ENCODE assay signal across 32 cellular contexts in the genomic region with DNA sequence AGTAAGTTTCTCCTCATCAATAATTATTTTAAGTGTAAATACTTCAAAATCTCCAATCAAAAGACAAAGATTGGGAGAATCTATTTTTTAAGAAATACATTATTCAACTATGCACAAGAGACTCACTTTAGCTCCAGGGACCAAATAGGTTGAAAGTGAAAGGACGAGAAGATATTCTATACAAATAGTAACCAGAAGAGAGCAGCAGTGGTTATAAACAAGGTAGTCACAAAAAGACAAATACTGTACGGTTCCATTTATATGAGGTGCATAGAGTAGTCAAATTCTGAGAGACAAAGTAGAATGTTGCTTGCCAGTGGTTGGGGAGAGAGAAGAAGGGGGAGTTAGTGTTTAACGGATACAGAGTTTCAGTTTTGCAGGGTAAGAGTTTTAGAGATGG.
DNase-seq lines count a peak whose midpoint lies in the region; ATAC-seq, FAIRE-seq and TF ChIP-seq lines count a peak whose summit lies in the region.
"Had no signal": no experiment of that assay in that cellular context is flagged by ENCODE, and none has a peak within 500 bp of the region (broad histone marks: within the 10 kb centered on the region; RNA-seq: fewer than 3 reads in every experiment).

No MANE protein-coding gene starts in this region.

- H3K36me3 ChIP-seq in MM.1S (replicated peaks; ENCODE audit: insufficient read depth, low read length) (no peaks in the 10 kb centered on the region), endocrine pancreas (ENCODE audit: control insufficient read depth, insufficient read depth, low read length) (no peaks in the 10 kb centered on the region)
- H3K36me3 ChIP-seq: esophagus muscularis mucosa, upper lobe of right lung had no signal

- no peak overlapping the region for H3K4me2 ChIP-seq in MM.1S (ENCODE audit: low read depth, low read length)
- H3K4me2 ChIP-seq: smooth muscle cell had no signal

- peak; percentile 15 for TF ChIP-seq CTCF in MM.1S (IDR thresholded peaks at IDR 0.05; ENCODE audit: low read length)

- no peak overlapping the region for H3K27ac ChIP-seq in MM.1S (ENCODE audit: low read length)
- H3K27ac ChIP-seq: coronary artery, esophagus muscularis mucosa, SK-N-MC, upper lobe of right lung had no signal

- H3K9me3 ChIP-seq in MM.1S (replicated peaks; ENCODE audit: insufficient read depth, low read length) (no peaks in the 10 kb centered on the region), endocrine pancreas (ENCODE audit: control insufficient read depth, low read length) (no peaks in the 10 kb centered on the region)
- H3K9me3 ChIP-seq: upper lobe of right lung had no signal

- no peaks in the 10 kb centered on the region for H3F3A ChIP-seq in MM.1S (ENCODE audit: insufficient read depth, low read length)

- ATAC-seq in GM21576 (IDR thresholded peaks at IDR 0.05; ENCODE audit: unreplicated experiment) (peak; percentile 53), GM21390 (IDR thresholded peaks at IDR 0.05; ENCODE audit: unreplicated experiment) (no peak)
- ATAC-seq: activated T-helper 17 cell treated with anti-CD3 and anti-CD28 coated beads, Interleukin-2, amount 50 U/mL, for 72 hours; left ventricle myocardium superior; natural killer cell treated with Interleukin-12 subunit alpha and Interleukin-12 subunit beta and Interleukin-15 and Interleukin-18, amount 100 ng/mL, for 72 hours; upper lobe of right lung; WTC11 had no signal

- no peak overlapping the region for H2AFZ ChIP-seq in MM.1S (ENCODE audit: low read length)

- in situ Hi-C loops in KBM-7 (cut with MboI; ENCODE audit: low pct_unique_long_range_greater_than_20kb, low sequenced_read_pairs), result no loop called here

- DNase-seq in GM18507 (ENCODE audit: extremely low spot score, insufficient read length, low read depth) (no peak), MM.1S (peak; percentile 16), KBM-7 (no peak), DMS79 treated with DMSO at 0.1 percent for 48 hours (lab: John Stamatoyannopoulos, UW) (no peak), mesenteric fat pad (ENCODE audit: low spot score) (no peak)
- DNase-seq: activated CD4-positive, alpha-beta T cell treated with anti-CD3 and anti-CD28 coated beads, Interleukin-2, amount 50 U/mL, for 1 hour; AML-193; anterior cingulate cortex; CD8-positive, alpha-beta memory T cell; DMS153; endodermal cell; GDM1; GOT3; left ventricle myocardium superior; NCI-H146; NCI-H2171; NCI-H510A treated with DMSO at 0.1 percent for 48 hours; RPMI8226; substantia nigra; upper lobe of right lung had no signal

- no peaks in the 10 kb centered on the region for H4K20me1 ChIP-seq in MM.1S (ENCODE audit: insufficient read depth, low read length)

- no peaks in the 10 kb centered on the region for H3K79me2 ChIP-seq in MM.1S (ENCODE audit: low read length)

- H3K4me3 ChIP-seq in MM.1S (ENCODE audit: low read length) (no peak overlapping the region), endocrine pancreas (ENCODE audit: control insufficient read depth, insufficient read depth, low read length) (peak overlapping the region; percentile 35)
- H3K4me3 ChIP-seq: coronary artery, esophagus muscularis mucosa, SK-N-MC, smooth muscle cell, upper lobe of right lung had no signal

- H3K9ac ChIP-seq in MM.1S (ENCODE audit: low read length), result no peak overlapping the region
- no peak overlapping the region for H3K9ac ChIP-seq in endocrine pancreas (ENCODE audit: control insufficient read depth, insufficient read depth, low read length)

- peak; percentile 31 for FAIRE-seq in GM18507 (lab: Jason Lieb, UNC)
- FAIRE-seq: frontal cortex, islet of Langerhans had no signal

- H3K27me3 ChIP-seq in MM.1S (replicated peaks; ENCODE audit: insufficient read depth, low read length), result no peaks in the 10 kb centered on the region
- no peaks in the 10 kb centered on the region for H3K27me3 ChIP-seq in endocrine pancreas (ENCODE audit: control insufficient read depth, insufficient read depth, low read length)
- H3K27me3 ChIP-seq: esophagus muscularis mucosa had no signal

- H3K9me2 ChIP-seq in MM.1S (replicated peaks; ENCODE audit: insufficient read depth, low read length), result no peaks in the 10 kb centered on the region

- H3K4me1 ChIP-seq in MM.1S (ENCODE audit: low read length) (no peaks in the 10 kb centered on the region), endocrine pancreas (ENCODE audit: control insufficient read depth, insufficient read depth, low read length) (no peaks in the 10 kb centered on the region)
- H3K4me1 ChIP-seq: esophagus muscularis mucosa, upper lobe of right lung had no signal
